In genomic region chr20:48681201-48681881, GRCh38 we compare ENCODE assay signal across 15 cellular contexts.
"Had no signal": no experiment of that assay in that cellular context is flagged by ENCODE, and none has a peak within 500 bp of the region (broad histone marks: within the 10 kb centered on the region; RNA-seq: fewer than 3 reads in every experiment).

No MANE protein-coding gene starts in this region.

- ATAC-seq: activated T-cell treated with anti-CD3 and anti-CD28 coated beads, Interleukin-2, amount 50 U/mL, for 72 hours; effector memory CD8-positive, alpha-beta T cell; left cardiac atrium; naive thymus-derived CD8-positive, alpha-beta T cell; right cardiac atrium had no signal

- H3K27ac Mint-ChIP-seq: activated CD4-positive, alpha-beta memory T cell treated with anti-CD3 and anti-CD28 coated beads, Interleukin-2, amount 10 ng/mL, durations not matched to agents 7 days and 5 days; activated naive CD8-positive, alpha-beta T cell treated with anti-CD3 and anti-CD28 coated beads, Interleukin-2, amount 10 ng/mL, durations not matched to agents 7 days and 5 days; activated T-cell treated with anti-CD3 and anti-CD28 coated beads, Interleukin-2, amount 50 U/mL, for 72 hours; effector memory CD8-positive, alpha-beta T cell; naive thymus-derived CD8-positive, alpha-beta T cell had no signal

- H3K27me3 Mint-ChIP-seq: activated CD4-positive, alpha-beta memory T cell treated with anti-CD3 and anti-CD28 coated beads, Interleukin-2, amount 10 ng/mL, durations not matched to agents 7 days and 5 days; activated naive CD8-positive, alpha-beta T cell treated with anti-CD3 and anti-CD28 coated beads, Interleukin-2, amount 10 ng/mL, durations not matched to agents 7 days and 5 days; effector memory CD8-positive, alpha-beta T cell; naive thymus-derived CD8-positive, alpha-beta T cell had no signal

- DNase-seq: activated CD4-positive, alpha-beta memory T cell treated with anti-CD3 and anti-CD28 coated beads, Interleukin-2, amount 10 ng/mL, durations not matched to agents 7 days and 5 days; activated gamma-delta T cell treated with Interleukin-2 at 50 U/mL for 16 hours; activated naive CD8-positive, alpha-beta T cell treated with anti-CD3 and anti-CD28 coated beads, Interleukin-2, amount 10 ng/mL, durations not matched to agents 7 days and 5 days; activated T-cell treated with anti-CD3 and anti-CD28 coated beads, Interleukin-2, amount 50 U/mL, for 72 hours; central memory CD4-positive, alpha-beta T cell; effector memory CD8-positive, alpha-beta T cell; erythroblast; left cardiac atrium; naive thymus-derived CD8-positive, alpha-beta T cell; stimulated activated CD4-positive, alpha-beta T cell treated with anti-CD3 and anti-CD28 coated beads, Interleukin-2, amount 100 ng/mL, for 24 hours; stimulated activated naive CD4-positive, alpha-beta T cell; SW 1271; testis had no signal

- H3K9me3 Mint-ChIP-seq: activated CD4-positive, alpha-beta memory T cell treated with anti-CD3 and anti-CD28 coated beads, Interleukin-2, amount 10 ng/mL, durations not matched to agents 7 days and 5 days; activated naive CD8-positive, alpha-beta T cell treated with anti-CD3 and anti-CD28 coated beads, Interleukin-2, amount 10 ng/mL, durations not matched to agents 7 days and 5 days; activated T-cell treated with anti-CD3 and anti-CD28 coated beads, Interleukin-2, amount 50 U/mL, for 72 hours; effector memory CD8-positive, alpha-beta T cell; naive thymus-derived CD8-positive, alpha-beta T cell had no signal

- H3K9me3 ChIP-seq: ascending aorta, testis had no signal

- H3K27me3 ChIP-seq: ascending aorta, testis had no signal

- H3K27ac ChIP-seq: testis had no signal

- H3K4me3 ChIP-seq: testis had no signal

- H3K4me3 Mint-ChIP-seq: activated CD4-positive, alpha-beta memory T cell treated with anti-CD3 and anti-CD28 coated beads, Interleukin-2, amount 10 ng/mL, durations not matched to agents 7 days and 5 days; activated naive CD8-positive, alpha-beta T cell treated with anti-CD3 and anti-CD28 coated beads, Interleukin-2, amount 10 ng/mL, durations not matched to agents 7 days and 5 days; activated T-cell treated with anti-CD3 and anti-CD28 coated beads, Interleukin-2, amount 50 U/mL, for 72 hours; effector memory CD8-positive, alpha-beta T cell; naive thymus-derived CD8-positive, alpha-beta T cell had no signal
